Comparison of ENCODE assay signal across 38 cellular contexts in the genomic region with DNA sequence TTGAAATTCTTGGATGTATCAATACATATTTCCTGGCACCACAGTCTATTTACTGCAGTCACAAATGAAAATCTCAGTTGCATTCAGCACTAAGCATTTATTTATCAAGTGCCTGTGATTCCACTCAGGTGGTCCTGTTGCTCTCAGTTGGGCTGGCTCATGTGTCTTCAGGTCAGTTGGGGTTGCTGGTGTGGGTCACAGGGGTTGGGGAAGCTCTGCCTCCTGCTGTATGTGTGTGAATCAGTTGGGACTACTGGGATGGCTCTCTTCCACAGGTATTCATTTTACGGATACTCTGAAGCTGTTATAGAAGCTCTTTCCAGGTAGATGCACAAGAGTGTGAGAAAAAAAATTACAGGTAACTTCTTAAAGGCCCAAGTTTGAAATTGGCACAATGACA.
"Had no signal": no experiment of that assay in that cellular context is flagged by ENCODE, and none has a peak within 500 bp of the region (broad histone marks: within the 10 kb centered on the region; RNA-seq: fewer than 3 reads in every experiment).

No MANE protein-coding gene starts in this region.

- H3K27ac ChIP-seq: adrenal gland, body of pancreas, brain microvascular endothelial cell, breast epithelium, VCaP had no signal

- H3K9me3 ChIP-seq: adrenal gland, body of pancreas, breast epithelium had no signal

- H3K4me3 ChIP-seq: adrenal gland, body of pancreas, breast epithelium had no signal

- H3K9me3 Mint-ChIP-seq: activated CD4-positive, alpha-beta T cell treated with anti-CD3 and anti-CD28 coated beads, Interleukin-2, amount 10 ng/mL, durations not matched to agents 7 days and 5 days; activated naive CD4-positive, alpha-beta T cell treated with anti-CD3 and anti-CD28 coated beads for 36 hours; activated naive CD4-positive, alpha-beta T cell treated with anti-CD3 and anti-CD28 coated beads, Interleukin-2, amount 50 U/mL, for 72 hours; activated naive CD8-positive, alpha-beta T cell treated with anti-CD3 and anti-CD28 coated beads for 36 hours; activated T-cell treated with anti-CD3 and anti-CD28 coated beads, Interleukin-2, amount 50 U/mL, for 72 hours; activated T-helper 1 cell treated with anti-CD3 and anti-CD28 coated beads, Interleukin-12 subunit alpha, Interleukin-12 subunit beta, Interleukin-2, Interleukin-4 antibody, amounts not matched to agents 30 ng/mL and 10 ng/mL and 1 ng/mL, durations not matched to agents 14 hours and 24 hours and 36 hours; T-helper 1 cell treated with Interleukin-12 subunit alpha and Interleukin-12 subunit beta and Interleukin-4 antibody, amounts not matched to agents 30 μg/mL and 1 μg/mL, for 36 hours; T-helper 2 cell treated with Interferon-gamma antibody and Interleukin-4, amounts not matched to agents 5 μg/mL and 100 μg/mL, for 36 hours had no signal

- H3K36me3 ChIP-seq: adrenal gland, brain microvascular endothelial cell, breast epithelium had no signal

- H3K4me1 ChIP-seq: adrenal gland, body of pancreas, breast epithelium had no signal

- H3K27me3 ChIP-seq: adrenal gland, body of pancreas, brain microvascular endothelial cell, breast epithelium had no signal

- H3K4me1 Mint-ChIP-seq: activated CD4-positive, alpha-beta memory T cell treated with anti-CD3 and anti-CD28 coated beads, Interleukin-2, amount 10 ng/mL, durations not matched to agents 7 days and 5 days; activated CD4-positive, alpha-beta T cell treated with anti-CD3 and anti-CD28 coated beads for 36 hours; activated CD4-positive, alpha-beta T cell treated with anti-CD3 and anti-CD28 coated beads, Interleukin-2, amount 10 ng/mL, durations not matched to agents 7 days and 5 days; activated CD8-positive, alpha-beta memory T cell treated with anti-CD3 and anti-CD28 coated beads, Interleukin-2, amount 10 ng/mL, durations not matched to agents 7 days and 5 days; activated naive CD8-positive, alpha-beta T cell treated with anti-CD3 and anti-CD28 coated beads for 36 hours; activated T-helper 17 cell treated with anti-CD3 and anti-CD28 coated beads, Interleukin-2, amount 50 U/mL, for 72 hours had no signal

- H3K27ac Mint-ChIP-seq: activated CD4-positive, alpha-beta memory T cell treated with anti-CD3 and anti-CD28 coated beads, Interleukin-2, amount 10 ng/mL, durations not matched to agents 7 days and 5 days; activated CD4-positive, alpha-beta T cell treated with anti-CD3 and anti-CD28 coated beads for 36 hours; activated CD4-positive, alpha-beta T cell treated with anti-CD3 and anti-CD28 coated beads, Interleukin-2, amount 10 ng/mL, durations not matched to agents 7 days and 5 days; activated CD8-positive, alpha-beta memory T cell treated with anti-CD3 and anti-CD28 coated beads, Interleukin-2, amount 10 ng/mL, durations not matched to agents 7 days and 5 days; activated CD8-positive, alpha-beta T cell treated with anti-CD3 and anti-CD28 coated beads, Interleukin-2, amount 10 ng/mL, durations not matched to agents 7 days and 5 days; activated naive CD4-positive, alpha-beta T cell treated with anti-CD3 and anti-CD28 coated beads for 36 hours; activated naive CD4-positive, alpha-beta T cell treated with anti-CD3 and anti-CD28 coated beads, Interleukin-2, amount 50 U/mL, for 72 hours; activated naive CD8-positive, alpha-beta T cell treated with anti-CD3 and anti-CD28 coated beads for 36 hours; activated T-cell treated with anti-CD3 and anti-CD28 coated beads, Interleukin-2, amount 50 U/mL, for 24 hours; activated T-cell treated with anti-CD3 and anti-CD28 coated beads, Interleukin-2, amount 50 U/mL, for 72 hours; activated T-helper 1 cell treated with anti-CD3 and anti-CD28 coated beads, Interleukin-12 subunit alpha, Interleukin-12 subunit beta, Interleukin-2, Interleukin-4 antibody, amounts not matched to agents 30 ng/mL and 10 ng/mL and 1 ng/mL, durations not matched to agents 14 hours and 24 hours and 36 hours; activated T-helper 17 cell treated with anti-CD3 and anti-CD28 coated beads, Interleukin-2, amount 50 U/mL, for 72 hours; T-helper 1 cell treated with Interleukin-12 subunit alpha and Interleukin-12 subunit beta and Interleukin-4 antibody, amounts not matched to agents 30 μg/mL and 1 μg/mL, for 36 hours; T-helper 2 cell treated with Interferon-gamma antibody and Interleukin-4, amounts not matched to agents 5 μg/mL and 100 μg/mL, for 36 hours had no signal

- H3K27me3 Mint-ChIP-seq: activated CD4-positive, alpha-beta memory T cell treated with anti-CD3 and anti-CD28 coated beads, Interleukin-2, amount 10 ng/mL, durations not matched to agents 7 days and 5 days; activated CD4-positive, alpha-beta T cell treated with anti-CD3 and anti-CD28 coated beads for 36 hours; activated CD4-positive, alpha-beta T cell treated with anti-CD3 and anti-CD28 coated beads, Interleukin-2, amount 10 ng/mL, durations not matched to agents 7 days and 5 days; activated CD8-positive, alpha-beta memory T cell treated with anti-CD3 and anti-CD28 coated beads, Interleukin-2, amount 10 ng/mL, durations not matched to agents 7 days and 5 days; activated naive CD8-positive, alpha-beta T cell treated with anti-CD3 and anti-CD28 coated beads for 36 hours; activated T-cell treated with anti-CD3 and anti-CD28 coated beads, Interleukin-2, amount 50 U/mL, for 24 hours; activated T-helper 17 cell treated with anti-CD3 and anti-CD28 coated beads, Interleukin-2, amount 50 U/mL, for 72 hours had no signal

- ATAC-seq: activated CD4-positive, alpha-beta T cell treated with anti-CD3 and anti-CD28 coated beads for 36 hours; activated CD4-positive, CD25-positive, alpha-beta regulatory T cell treated with anti-CD3 and anti-CD28 coated beads, Interleukin-2, amount 50 U/mL, for 24 hours; activated CD8-positive, alpha-beta memory T cell treated with anti-CD3 and anti-CD28 coated beads, Interleukin-2, amount 10 ng/mL, durations not matched to agents 7 days and 5 days; activated CD8-positive, alpha-beta T cell treated with anti-CD3 and anti-CD28 coated beads, Interleukin-2, amount 10 ng/mL, durations not matched to agents 7 days and 5 days; activated naive CD4-positive, alpha-beta T cell treated with anti-CD3 and anti-CD28 coated beads, Interleukin-2, amount 50 U/mL, for 72 hours; activated T-cell treated with anti-CD3 and anti-CD28 coated beads, Interleukin-2, amount 50 U/mL, for 72 hours; activated T-helper 17 cell treated with anti-CD3 and anti-CD28 coated beads, Interleukin-2, amount 50 U/mL, for 72 hours; body of pancreas had no signal

- H3K36me3 Mint-ChIP-seq: activated CD8-positive, alpha-beta memory T cell treated with anti-CD3 and anti-CD28 coated beads, Interleukin-2, amount 10 ng/mL, durations not matched to agents 7 days and 5 days; activated naive CD4-positive, alpha-beta T cell treated with anti-CD3 and anti-CD28 coated beads, Interleukin-2, amount 50 U/mL, for 72 hours; activated naive CD8-positive, alpha-beta T cell treated with anti-CD3 and anti-CD28 coated beads for 36 hours had no signal

- H3K4me3 Mint-ChIP-seq: activated CD4-positive, alpha-beta memory T cell treated with anti-CD3 and anti-CD28 coated beads, Interleukin-2, amount 10 ng/mL, durations not matched to agents 7 days and 5 days; activated CD4-positive, alpha-beta T cell treated with anti-CD3 and anti-CD28 coated beads for 36 hours; activated CD4-positive, alpha-beta T cell treated with anti-CD3 and anti-CD28 coated beads, Interleukin-2, amount 10 ng/mL, durations not matched to agents 7 days and 5 days; activated CD8-positive, alpha-beta memory T cell treated with anti-CD3 and anti-CD28 coated beads, Interleukin-2, amount 10 ng/mL, durations not matched to agents 7 days and 5 days; activated CD8-positive, alpha-beta T cell treated with anti-CD3 and anti-CD28 coated beads, Interleukin-2, amount 10 ng/mL, durations not matched to agents 7 days and 5 days; activated naive CD4-positive, alpha-beta T cell treated with anti-CD3 and anti-CD28 coated beads for 36 hours; activated naive CD8-positive, alpha-beta T cell treated with anti-CD3 and anti-CD28 coated beads for 36 hours; activated T-cell treated with anti-CD3 and anti-CD28 coated beads, Interleukin-2, amount 50 U/mL, for 24 hours; activated T-cell treated with anti-CD3 and anti-CD28 coated beads, Interleukin-2, amount 50 U/mL, for 72 hours; activated T-helper 1 cell treated with anti-CD3 and anti-CD28 coated beads, Interleukin-12 subunit alpha, Interleukin-12 subunit beta, Interleukin-2, Interleukin-4 antibody, amounts not matched to agents 30 ng/mL and 10 ng/mL and 1 ng/mL, durations not matched to agents 14 hours and 24 hours and 36 hours; activated T-helper 17 cell treated with anti-CD3 and anti-CD28 coated beads, Interleukin-2, amount 50 U/mL, for 72 hours; T-helper 1 cell treated with Interleukin-12 subunit alpha and Interleukin-12 subunit beta and Interleukin-4 antibody, amounts not matched to agents 30 μg/mL and 1 μg/mL, for 36 hours; T-helper 2 cell treated with Interferon-gamma antibody and Interleukin-4, amounts not matched to agents 5 μg/mL and 100 μg/mL, for 36 hours had no signal

- FAIRE-seq: astrocyte, TTC549 had no signal

- DNase-seq: activated CD4-positive, alpha-beta memory T cell treated with anti-CD3 and anti-CD28 coated beads, Interleukin-2, amount 10 ng/mL, durations not matched to agents 7 days and 5 days; activated CD4-positive, alpha-beta T cell treated with anti-CD3 and anti-CD28 coated beads for 1 hour; activated CD4-positive, alpha-beta T cell treated with anti-CD3 and anti-CD28 coated beads for 36 hours; activated CD4-positive, alpha-beta T cell treated with anti-CD3 and anti-CD28 coated beads for 48 hours; activated CD4-positive, alpha-beta T cell treated with anti-CD3 and anti-CD28 coated beads, Interleukin-2, amount 10 ng/mL, durations not matched to agents 7 days and 5 days; activated CD4-positive, alpha-beta T cell treated with anti-CD3 and anti-CD28 coated beads, Interleukin-2, amount 50 U/mL, for 48 hours; activated CD4-positive, CD25-positive, alpha-beta regulatory T cell; activated CD8-positive, alpha-beta memory T cell treated with anti-CD3 and anti-CD28 coated beads for 24 hours; activated CD8-positive, alpha-beta memory T cell treated with anti-CD3 and anti-CD28 coated beads, Interleukin-2, amount 10 ng/mL, durations not matched to agents 7 days and 5 days; activated CD8-positive, alpha-beta memory T cell treated with anti-CD3 and anti-CD28 coated beads, Interleukin-2, amount 50 U/mL, for 48 hours; activated CD8-positive, alpha-beta T cell treated with anti-CD3 and anti-CD28 coated beads, Interleukin-2, amount 10 ng/mL, durations not matched to agents 7 days and 5 days; activated effector memory CD4-positive, alpha-beta T cell treated with anti-CD3 and anti-CD28 coated beads, Interleukin-2, amount 50 U/mL, for 16 hours; activated gamma-delta T cell treated with Interleukin-2 at 50 U/mL for 16 hours; activated naive CD4-positive, alpha-beta T cell; activated naive CD4-positive, alpha-beta T cell treated with anti-CD3 and anti-CD28 coated beads for 36 hours; activated naive CD4-positive, alpha-beta T cell treated with anti-CD3 and anti-CD28 coated beads, Interleukin-2, amount 50 U/mL, for 16 hours; activated naive CD8-positive, alpha-beta T cell treated with anti-CD3 and anti-CD28 coated beads for 36 hours; activated T-cell treated with anti-CD3 and anti-CD28 coated beads, Interleukin-2, amount 50 U/mL, for 24 hours; activated T-cell treated with anti-CD3 and anti-CD28 coated beads, Interleukin-2, amount 50 U/mL, for 72 hours; adrenal gland; amniotic stem cell; aorta; body of pancreas; brain microvascular endothelial cell; central memory CD4-positive, alpha-beta T cell; T-helper 1 cell; T-helper 2 cell; T-helper 9 cell had no signal
